8 cellular contexts compared by ENCODE assay signal in the genomic region with DNA sequence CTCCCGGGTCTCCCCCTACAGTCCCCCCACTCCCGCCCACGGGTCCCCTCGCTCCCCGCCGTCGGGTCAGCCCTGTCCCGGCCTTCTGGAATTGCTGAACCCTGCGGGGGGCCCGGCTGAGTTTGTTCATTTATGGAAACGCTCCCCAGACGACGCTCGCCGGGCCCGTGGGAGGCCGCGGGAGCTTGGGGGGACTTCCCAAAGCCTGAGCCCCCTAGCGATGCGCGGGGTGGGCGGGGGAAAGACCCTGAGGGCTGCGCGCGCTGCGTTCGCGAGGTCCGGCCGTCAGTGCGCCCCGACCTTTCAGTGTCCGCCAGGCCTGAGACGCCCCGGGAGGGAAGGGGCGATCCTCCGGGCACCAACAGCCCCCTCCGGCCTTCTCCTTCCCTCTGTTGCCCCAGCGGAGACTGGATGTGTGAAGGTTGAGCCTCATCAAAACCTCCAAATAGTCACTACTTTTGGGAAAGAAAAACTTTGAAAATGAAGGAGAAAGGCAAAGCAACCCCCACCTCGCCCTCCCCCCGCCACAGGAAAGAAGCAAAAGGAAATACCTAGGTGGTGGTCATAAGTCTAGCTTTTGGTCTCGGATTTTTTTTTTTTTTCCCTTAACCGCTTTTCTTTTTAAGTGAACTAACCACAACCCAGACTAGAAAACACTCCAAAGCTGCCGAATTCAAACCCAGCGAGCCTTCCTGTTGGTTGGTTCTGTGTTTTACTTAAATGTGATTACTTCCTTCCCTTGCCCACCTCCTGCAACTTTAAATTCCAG. TPM values are rescaled to one million over a fixed set of nuclear protein-coding genes. Genes with fewer than 3 reads are reported as not detected.
DNase-seq lines count a peak whose midpoint lies in the region; ATAC-seq and TF ChIP-seq lines count a peak whose summit lies in the region.

No MANE protein-coding gene starts in this region.

- H3K27ac ChIP-seq in lower lobe of right lung: peak overlapping the region; percentile 31

- peak overlapping the region; percentile 69 for H3K4me3 Mint-ChIP-seq in activated naive CD8-positive, alpha-beta T cell

- H3K27ac Mint-ChIP-seq in activated naive CD8-positive, alpha-beta T cell: no peak overlapping the region

- no peaks in the 10 kb centered on the region for H3K36me3 Mint-ChIP-seq in activated naive CD8-positive, alpha-beta T cell

- TF ChIP-seq CTCF in lower lobe of right lung (IDR thresholded peaks at IDR 0.05): no peak

- peak; percentile 60 for TF ChIP-seq POLR2A in GM18951 (IDR thresholded peaks at IDR 0.05; ENCODE audit: extremely low read depth, insufficient read depth, insufficient read length)

- intact Hi-C loops in lower lobe of right lung (cut with DNase I): no loop called here

- peaks cover 69% of the 10 kb centered on the region for H3K27me3 ChIP-seq in lower lobe of right lung (ENCODE audit: low read depth)

- DNase-seq in lower lobe of right lung: no peak
- no peak for DNase-seq in AG08396 (ENCODE audit: low spot score)
- no peak for DNase-seq in superior temporal gyrus (ENCODE audit: extremely low spot score)
- no peak for DNase-seq in NCI-H1436 treated with DMSO at 0.1 percent for 48 hours (lab: John Stamatoyannopoulos, UW)
- DNase-seq in 8988T: no peak

- ATAC-seq in HG03095 (IDR thresholded peaks at IDR 0.05; ENCODE audit: unreplicated experiment) (peak; percentile 15), lower lobe of right lung (peak; percentile 20 to 38)

- H3K9me3 ChIP-seq in lower lobe of right lung: no peaks in the 10 kb centered on the region

- H3K36me3 ChIP-seq in lower lobe of right lung: no peaks in the 10 kb centered on the region

- peaks cover 54% of the 10 kb centered on the region for H3K27me3 Mint-ChIP-seq in activated naive CD8-positive, alpha-beta T cell

- peaks cover 12% of the 10 kb centered on the region for H3K4me1 Mint-ChIP-seq in activated naive CD8-positive, alpha-beta T cell (ENCODE audit: low read depth)

- H3K4me1 ChIP-seq in lower lobe of right lung: peaks cover 19% of the 10 kb centered on the region

- H3K4me3 ChIP-seq in lower lobe of right lung: peak overlapping the region; percentile 53

- no peaks in the 10 kb centered on the region for H3K9me3 Mint-ChIP-seq in activated naive CD8-positive, alpha-beta T cell (ENCODE audit: low read depth)

- in situ Hi-C loops in GM18951 (cut with MboI; ENCODE audit: low sequenced_read_pairs, unreplicated experiment): no loop called here

RNA-seq across cellular contexts. Expression of gene CYS1, which starts 0.5 kb away (rescaled TPM):
- 2.6 TPM for total RNA-seq in lower lobe of right lung

RNA-seq across cellular contexts. Expression of gene KLF11, which starts 37.4 kb away (rescaled TPM):
- total RNA-seq in lower lobe of right lung: 40.8 TPM

RNA-seq across cellular contexts. Expression of gene RRM2, which starts 41.8 kb away (rescaled TPM):
- 8.4 TPM for total RNA-seq in lower lobe of right lung
